In the genomic region with DNA sequence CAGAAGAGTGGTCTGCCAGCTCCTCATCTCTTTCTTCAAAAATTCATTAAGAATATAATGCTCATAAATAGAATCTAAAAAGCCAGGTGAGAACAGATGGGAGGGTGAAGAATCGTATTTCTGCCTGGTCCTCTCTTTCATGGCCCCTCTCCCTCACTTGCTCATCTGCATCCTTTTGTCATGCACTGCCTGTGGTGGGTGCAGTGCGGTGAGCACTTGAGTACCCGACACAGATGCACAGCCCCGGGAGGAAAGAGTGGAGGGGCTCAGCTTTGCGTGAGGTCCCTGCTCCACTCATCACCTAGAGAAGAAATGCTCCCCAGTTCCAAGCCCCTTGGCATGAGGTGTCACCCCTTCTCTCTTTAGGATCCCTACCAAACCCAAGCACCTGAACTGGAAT, we compare ENCODE assay signal across 3 cellular contexts.
TF ChIP-seq lines count a peak whose summit lies in the region.

No MANE protein-coding gene starts in this region.

TF ChIP-seq in GM23338, 12 proteins besides CTCF, POLR2A, EP300 and RAD21 (continues in another document):
- no peak for TF ChIP-seq EZH2 (IDR thresholded peaks at IDR 0.05; ENCODE audit: low read depth, unreplicated experiment)
- TF ChIP-seq STAT1 (IDR thresholded peaks at IDR 0.05; ENCODE audit: unreplicated experiment), result no peak
- no peak for TF ChIP-seq EZH2phosphoT487 (IDR thresholded peaks at IDR 0.05; ENCODE audit: unreplicated experiment)
- TF ChIP-seq, protein P1, sequence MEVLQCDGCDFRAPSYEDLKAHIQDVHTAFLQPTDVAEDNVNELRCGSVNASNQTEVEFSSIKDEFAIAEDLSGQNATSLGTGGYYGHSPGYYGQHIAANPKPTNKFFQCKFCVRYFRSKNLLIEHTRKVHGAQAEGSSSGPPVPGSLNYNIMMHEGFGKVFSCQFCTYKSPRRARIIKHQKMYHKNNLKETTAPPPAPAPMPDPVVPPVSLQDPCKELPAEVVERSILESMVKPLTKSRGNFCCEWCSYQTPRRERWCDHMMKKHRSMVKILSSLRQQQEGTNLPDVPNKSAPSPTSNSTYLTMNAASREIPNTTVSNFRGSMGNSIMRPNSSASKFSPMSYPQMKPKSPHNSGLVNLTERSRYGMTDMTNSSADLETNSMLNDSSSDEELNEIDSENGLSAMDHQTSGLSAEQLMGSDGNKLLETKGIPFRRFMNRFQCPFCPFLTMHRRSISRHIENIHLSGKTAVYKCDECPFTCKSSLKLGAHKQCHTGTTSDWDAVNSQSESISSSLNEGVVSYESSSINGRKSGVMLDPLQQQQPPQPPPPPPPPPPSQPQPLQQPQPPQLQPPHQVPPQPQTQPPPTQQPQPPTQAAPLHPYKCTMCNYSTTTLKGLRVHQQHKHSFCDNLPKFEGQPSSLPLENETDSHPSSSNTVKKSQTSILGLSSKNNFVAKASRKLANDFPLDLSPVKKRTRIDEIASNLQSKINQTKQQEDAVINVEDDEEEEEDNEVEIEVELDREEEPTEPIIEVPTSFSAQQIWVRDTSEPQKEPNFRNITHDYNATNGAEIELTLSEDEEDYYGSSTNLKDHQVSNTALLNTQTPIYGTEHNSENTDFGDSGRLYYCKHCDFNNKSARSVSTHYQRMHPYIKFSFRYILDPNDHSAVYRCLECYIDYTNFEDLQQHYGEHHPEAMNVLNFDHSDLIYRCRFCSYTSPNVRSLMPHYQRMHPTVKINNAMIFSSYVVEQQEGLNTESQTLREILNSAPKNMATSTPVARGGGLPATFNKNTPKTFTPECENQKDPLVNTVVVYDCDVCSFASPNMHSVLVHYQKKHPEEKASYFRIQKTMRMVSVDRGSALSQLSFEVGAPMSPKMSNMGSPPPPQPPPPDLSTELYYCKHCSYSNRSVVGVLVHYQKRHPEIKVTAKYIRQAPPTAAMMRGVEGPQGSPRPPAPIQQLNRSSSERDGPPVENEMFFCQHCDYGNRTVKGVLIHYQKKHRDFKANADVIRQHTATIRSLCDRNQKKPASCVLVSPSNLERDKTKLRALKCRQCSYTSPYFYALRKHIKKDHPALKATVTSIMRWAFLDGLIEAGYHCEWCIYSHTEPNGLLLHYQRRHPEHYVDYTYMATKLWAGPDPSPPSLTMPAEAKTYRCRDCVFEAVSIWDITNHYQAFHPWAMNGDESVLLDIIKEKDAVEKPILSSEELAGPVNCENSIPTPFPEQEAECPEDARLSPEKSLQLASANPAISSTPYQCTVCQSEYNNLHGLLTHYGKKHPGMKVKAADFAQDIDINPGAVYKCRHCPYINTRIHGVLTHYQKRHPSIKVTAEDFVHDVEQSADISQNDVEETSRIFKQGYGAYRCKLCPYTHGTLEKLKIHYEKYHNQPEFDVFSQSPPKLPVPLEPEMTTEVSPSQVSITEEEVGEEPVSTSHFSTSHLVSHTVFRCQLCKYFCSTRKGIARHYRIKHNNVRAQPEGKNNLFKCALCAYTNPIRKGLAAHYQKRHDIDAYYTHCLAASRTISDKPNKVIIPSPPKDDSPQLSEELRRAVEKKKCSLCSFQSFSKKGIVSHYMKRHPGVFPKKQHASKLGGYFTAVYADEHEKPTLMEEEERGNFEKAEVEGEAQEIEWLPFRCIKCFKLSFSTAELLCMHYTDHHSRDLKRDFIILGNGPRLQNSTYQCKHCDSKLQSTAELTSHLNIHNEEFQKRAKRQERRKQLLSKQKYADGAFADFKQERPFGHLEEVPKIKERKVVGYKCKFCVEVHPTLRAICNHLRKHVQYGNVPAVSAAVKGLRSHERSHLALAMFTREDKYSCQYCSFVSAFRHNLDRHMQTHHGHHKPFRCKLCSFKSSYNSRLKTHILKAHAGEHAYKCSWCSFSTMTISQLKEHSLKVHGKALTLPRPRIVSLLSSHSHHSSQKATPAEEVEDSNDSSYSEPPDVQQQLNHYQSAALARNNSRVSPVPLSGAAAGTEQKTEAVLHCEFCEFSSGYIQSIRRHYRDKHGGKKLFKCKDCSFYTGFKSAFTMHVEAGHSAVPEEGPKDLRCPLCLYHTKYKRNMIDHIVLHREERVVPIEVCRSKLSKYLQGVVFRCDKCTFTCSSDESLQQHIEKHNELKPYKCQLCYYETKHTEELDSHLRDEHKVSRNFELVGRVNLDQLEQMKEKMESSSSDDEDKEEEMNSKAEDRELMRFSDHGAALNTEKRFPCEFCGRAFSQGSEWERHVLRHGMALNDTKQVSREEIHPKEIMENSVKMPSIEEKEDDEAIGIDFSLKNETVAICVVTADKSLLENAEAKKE (CRISPR knock-in tag; IDR thresholded peaks at IDR 0.05), result no peak

TF ChIP-seq in H1, 55 proteins besides CTCF, POLR2A, EP300 and RAD21:
- TF ChIP-seq TEAD4 (IDR thresholded peaks at IDR 0.05; ENCODE audit: low read depth, low read length) (no peak), POU5F1 (IDR thresholded peaks at IDR 0.05; ENCODE audit: low read depth, low read length) (peak; percentile 55; the same call in 1 of the 2 replicates), YY1 (IDR thresholded peaks at IDR 0.05; ENCODE audit: low read depth, low read length) (peak; percentile 37; the same call in 1 of the 2 replicates), NANOG (IDR thresholded peaks at IDR 0.05; ENCODE audit: insufficient read depth, low read depth, low read length, poor library complexity, severe bottlenecking) (peak; percentile 12)
TF ChIP-seq in H1: peak in this region for 3.

TF ChIP-seq in neural cell, 6 proteins besides CTCF, POLR2A, EP300 and RAD21:
- no peak for TF ChIP-seq EZH2 (IDR thresholded peaks at IDR 0.05; ENCODE audit: borderline replicate concordance, insufficient read depth, low read length, poor library complexity, severe bottlenecking)
- TF ChIP-seq SMC3 (conservative IDR thresholded peaks at IDR 0.05; ENCODE audit: poor library complexity), result no peak
- TF ChIP-seq POLR2AphosphoS5 (IDR thresholded peaks at IDR 0.05), result no peak
- TF ChIP-seq, protein P2, sequence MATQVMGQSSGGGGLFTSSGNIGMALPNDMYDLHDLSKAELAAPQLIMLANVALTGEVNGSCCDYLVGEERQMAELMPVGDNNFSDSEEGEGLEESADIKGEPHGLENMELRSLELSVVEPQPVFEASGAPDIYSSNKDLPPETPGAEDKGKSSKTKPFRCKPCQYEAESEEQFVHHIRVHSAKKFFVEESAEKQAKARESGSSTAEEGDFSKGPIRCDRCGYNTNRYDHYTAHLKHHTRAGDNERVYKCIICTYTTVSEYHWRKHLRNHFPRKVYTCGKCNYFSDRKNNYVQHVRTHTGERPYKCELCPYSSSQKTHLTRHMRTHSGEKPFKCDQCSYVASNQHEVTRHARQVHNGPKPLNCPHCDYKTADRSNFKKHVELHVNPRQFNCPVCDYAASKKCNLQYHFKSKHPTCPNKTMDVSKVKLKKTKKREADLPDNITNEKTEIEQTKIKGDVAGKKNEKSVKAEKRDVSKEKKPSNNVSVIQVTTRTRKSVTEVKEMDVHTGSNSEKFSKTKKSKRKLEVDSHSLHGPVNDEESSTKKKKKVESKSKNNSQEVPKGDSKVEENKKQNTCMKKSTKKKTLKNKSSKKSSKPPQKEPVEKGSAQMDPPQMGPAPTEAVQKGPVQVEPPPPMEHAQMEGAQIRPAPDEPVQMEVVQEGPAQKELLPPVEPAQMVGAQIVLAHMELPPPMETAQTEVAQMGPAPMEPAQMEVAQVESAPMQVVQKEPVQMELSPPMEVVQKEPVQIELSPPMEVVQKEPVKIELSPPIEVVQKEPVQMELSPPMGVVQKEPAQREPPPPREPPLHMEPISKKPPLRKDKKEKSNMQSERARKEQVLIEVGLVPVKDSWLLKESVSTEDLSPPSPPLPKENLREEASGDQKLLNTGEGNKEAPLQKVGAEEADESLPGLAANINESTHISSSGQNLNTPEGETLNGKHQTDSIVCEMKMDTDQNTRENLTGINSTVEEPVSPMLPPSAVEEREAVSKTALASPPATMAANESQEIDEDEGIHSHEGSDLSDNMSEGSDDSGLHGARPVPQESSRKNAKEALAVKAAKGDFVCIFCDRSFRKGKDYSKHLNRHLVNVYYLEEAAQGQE (IDR thresholded peaks at IDR 0.05; ENCODE audit: borderline replicate concordance), result no peak
- TF ChIP-seq TAF1 (IDR thresholded peaks at IDR 0.05; ENCODE audit: low read depth), result no peak
- no peak for TF ChIP-seq MXI1 (conservative IDR thresholded peaks at IDR 0.05; ENCODE audit: poor library complexity, severe bottlenecking)
